In genomic region chr10:103677486-103677885, GRCh38 we compare ENCODE assay signal across 11 cellular contexts.
DNase-seq lines count a peak whose midpoint lies in the region; ATAC-seq and TF ChIP-seq lines count a peak whose summit lies in the region.
"Had no signal": no experiment of that assay in that cellular context is flagged by ENCODE, and none has a peak within 500 bp of the region (broad histone marks: within the 10 kb centered on the region; RNA-seq: fewer than 3 reads in every experiment).

No MANE protein-coding gene starts in this region.

- H3K9me3 Mint-ChIP-seq in chondrocyte (ENCODE audit: low read depth) (no peaks in the 10 kb centered on the region), naive B cell (no peaks in the 10 kb centered on the region)

- H3K4me1 Mint-ChIP-seq in chondrocyte (ENCODE audit: low read depth), result peaks cover 19% of the 10 kb centered on the region
- peaks cover 18 to 29% (median 20%) of the 10 kb centered on the region in 3 donors for H3K4me1 Mint-ChIP-seq in naive B cell

- peak overlapping the region; percentile 65 for H3K4me3 Mint-ChIP-seq in chondrocyte (ENCODE audit: unreplicated experiment)
- peak overlapping the region in 7 of 8 donors; percentile 67 to 88 (median 82) for H3K4me3 Mint-ChIP-seq in naive B cell

- peak overlapping the region; percentile 92 for H3K27ac Mint-ChIP-seq in chondrocyte (ENCODE audit: unreplicated experiment)
- peak overlapping the region; percentile 97 to 100 (median 99) for H3K27ac Mint-ChIP-seq in naive B cell

- no peaks in the 10 kb centered on the region for H3K9me3 ChIP-seq in right atrium auricular region
- H3K9me3 ChIP-seq in vagina, result no peaks in the 10 kb centered on the region
- H3K9me3 ChIP-seq: thoracic aorta had no signal

- H3K27me3 ChIP-seq in right atrium auricular region, result no peaks in the 10 kb centered on the region
- no peaks in the 10 kb centered on the region for H3K27me3 ChIP-seq in vagina

- H3K4me1 ChIP-seq in right atrium auricular region (peaks cover 0 to 34% of the 10 kb centered on the region in 2 donors), vagina (peaks cover 66% of the 10 kb centered on the region)

- ATAC-seq in Right ventricle myocardium inferior (no peak), naive B cell (ENCODE audit: low read depth in 2 of 2) (no peak)

- no peaks in the 10 kb centered on the region for H3K36me3 Mint-ChIP-seq in chondrocyte (ENCODE audit: low read depth)
- H3K36me3 Mint-ChIP-seq in naive B cell, result no peaks in the 10 kb centered on the region

- intact Hi-C loops in Right ventricle myocardium inferior (cut with DNase I) (no loop called here), vagina (cut with DNase I) (loop anchor here (5.0 kb wide), 1 partner anchor 60 kb away; no protein-coding TSS in a partner anchor)

- H3K36me3 ChIP-seq in right atrium auricular region, result no peaks in the 10 kb centered on the region
- H3K36me3 ChIP-seq in vagina, result no peaks in the 10 kb centered on the region
- H3K36me3 ChIP-seq: thoracic aorta, WERI-Rb-1 had no signal

- H3K27me3 Mint-ChIP-seq in chondrocyte (ENCODE audit: low read depth) (no peaks in the 10 kb centered on the region), naive B cell (no peaks in the 10 kb centered on the region)

- H3K4me3 ChIP-seq in right atrium auricular region (peak overlapping the region in 1 of 2 donors; percentile 9), vagina (peak overlapping the region; percentile 36 to 44)
- H3K4me3 ChIP-seq: thoracic aorta had no signal

- DNase-seq in right atrium auricular region (ENCODE audit: low spot score) (no peak), Right ventricle myocardium inferior (ENCODE audit: missing footprints) (no peak), chondrocyte (ENCODE audit: low spot score) (no peak), naive B cell (no peak), vagina (ENCODE audit: extremely low spot score in 2 of 2) (no peak), DMS79 treated with DMSO at 0.1 percent for 48 hours (lab: John Stamatoyannopoulos, UW) (no peak), DMS53 (lab: John Stamatoyannopoulos, UW) (no peak)
- no peak for DNase-seq in activated CD4-positive, CD25-positive, alpha-beta regulatory T cell treated with anti-CD3 and anti-CD28 coated beads, Interleukin-2, amount 50 U/mL, for 72 hours
- DNase-seq: DMS153, WERI-Rb-1 had no signal

- TF ChIP-seq CTCF in right atrium auricular region (IDR thresholded peaks at IDR 0.05) (no peak), chondrocyte (IDR thresholded peaks at IDR 0.05) (no peak), vagina (IDR thresholded peaks at IDR 0.05) (no peak)

- TF ChIP-seq POLR2A in vagina (IDR thresholded peaks at IDR 0.05), result no peak

- H3K27ac ChIP-seq in right atrium auricular region (peak overlapping the region; percentile 74 to 76), vagina (peak overlapping the region; percentile 94)
- H3K27ac ChIP-seq: WERI-Rb-1 had no signal
